ENCODE assay signal across 15 cellular contexts in the genomic region with DNA sequence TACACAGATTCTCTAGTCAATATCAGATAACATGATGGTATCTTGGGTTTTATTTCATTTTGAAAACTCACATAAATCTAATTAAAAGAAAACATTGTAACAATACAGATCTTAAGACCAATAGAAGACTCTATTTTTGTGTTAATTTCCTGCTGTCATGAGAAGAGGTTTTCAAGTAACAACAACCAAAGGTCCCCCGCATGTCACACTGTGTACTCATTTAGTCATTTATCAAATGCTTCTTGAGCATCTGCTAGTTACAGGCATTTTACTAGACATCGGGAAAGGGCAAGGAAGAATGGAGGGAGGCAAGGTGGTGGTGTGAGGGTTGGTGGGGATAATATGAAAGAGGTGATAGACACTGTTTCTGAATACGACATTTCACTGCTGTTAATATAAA.
DNase-seq lines count a peak whose midpoint lies in the region; ATAC-seq and TF ChIP-seq lines count a peak whose summit lies in the region.
"Had no signal": no experiment of that assay in that cellular context is flagged by ENCODE, and none has a peak within 500 bp of the region (broad histone marks: within the 10 kb centered on the region; RNA-seq: fewer than 3 reads in every experiment).

No MANE protein-coding gene starts in this region.

- H3K9me3 Mint-ChIP-seq in HFFc6 (no peaks in the 10 kb centered on the region), nephron progenitor cell (no peaks in the 10 kb centered on the region)
- H3K9me3 Mint-ChIP-seq: CD8-positive, alpha-beta memory T cell had no signal

- in situ Hi-C loops in G401 (cut with HindIII; ENCODE audit: low sequenced_read_pairs): no loop called here

- DNase-seq in G401 (ENCODE audit: low spot score) (peak; percentile 23), HFFc6 (no peak), cerebellar cortex (ENCODE audit: low spot score) (peak; percentile 19), nephron progenitor cell (no peak), omental fat pad (ENCODE audit: low spot score) (no peak), MV-4-11 (lab: John Stamatoyannopoulos, UW) (no peak), HuH-7.5 (ENCODE audit: low spot score) (no peak)
- DNase-seq: CD8-positive, alpha-beta memory T cell; H7; NCI-H1694 treated with DMSO at 0.1 percent for 48 hours; NCI-H2107; OCI-M1; SHP77 had no signal

- H3K36me3 Mint-ChIP-seq in HFFc6 (ENCODE audit: low read depth) (peaks cover 6% of the 10 kb centered on the region; the same call in 1 of the 2 replicates), nephron progenitor cell (ENCODE audit: low read depth) (peaks cover 16% of the 10 kb centered on the region)

- no peak for TF ChIP-seq CTCF in HFFc6 (IDR thresholded peaks at IDR 0.05)
- TF ChIP-seq CTCF in nephron progenitor cell (IDR thresholded peaks at IDR 0.05): no peak
- no peak for TF ChIP-seq CTCF in omental fat pad (IDR thresholded peaks at IDR 0.05)

- peak overlapping the region; percentile 70 for H3K27ac Mint-ChIP-seq in HFFc6
- peak overlapping the region; percentile 85 for H3K27ac Mint-ChIP-seq in nephron progenitor cell

- no peak for ATAC-seq in omental fat pad (ENCODE audit: low FRiP score)
- ATAC-seq: A549, K562 had no signal

- no peaks in the 10 kb centered on the region; the same call in 1 of the 2 replicates for H3K27me3 Mint-ChIP-seq in HFFc6 (ENCODE audit: insufficient read depth)
- no peaks in the 10 kb centered on the region for H3K27me3 Mint-ChIP-seq in nephron progenitor cell (ENCODE audit: low read depth, poor library complexity)

- H3K4me1 Mint-ChIP-seq in HFFc6 (ENCODE audit: low read depth) (peaks cover 73% of the 10 kb centered on the region), nephron progenitor cell (peaks cover 21% of the 10 kb centered on the region)

- H3K4me3 Mint-ChIP-seq in HFFc6 (peak overlapping the region; percentile 37), nephron progenitor cell (no peak overlapping the region)

Comparison
In these comparisons a context has a peak if more than half of its experiments do, and no peak if none do; other contexts are left out.
1. DNase-seq: peak in G401 (single experiment) and cerebellar cortex (single experiment); none in HFFc6 (single experiment), nephron progenitor cell (single experiment), omental fat pad (single experiment), MV-4-11 (single experiment) and HuH-7.5 (single experiment).